In the genomic region with DNA sequence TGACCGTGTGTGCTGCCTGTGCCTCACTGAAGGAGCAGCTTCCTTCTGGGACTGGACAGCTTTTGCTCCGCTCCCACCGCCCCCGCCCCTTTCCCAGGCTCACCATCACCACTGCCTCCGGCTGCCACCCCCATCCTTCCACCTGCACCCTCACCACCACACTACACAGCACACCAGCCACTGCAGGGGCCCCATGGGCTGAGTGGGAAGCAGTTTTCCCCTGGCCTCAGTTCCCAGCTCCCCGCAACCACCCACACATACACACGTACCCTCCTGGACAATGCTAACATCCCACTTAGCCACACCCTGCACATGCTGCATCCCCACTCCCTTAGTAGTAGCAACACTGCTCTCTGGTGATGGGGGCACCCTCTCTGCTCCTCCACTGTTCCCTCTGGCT, we compare ENCODE assay signal across 1 cellular context.
TF ChIP-seq lines count a peak whose summit lies in the region.

No MANE protein-coding gene starts in this region.

TF ChIP-seq in GM12878, 131 proteins besides CTCF, POLR2A, EP300 and RAD21:
- TF ChIP-seq PKNOX1 (IDR thresholded peaks at IDR 0.05) (no peak), SKIL (IDR thresholded peaks at IDR 0.05; ENCODE audit: low read depth, poor library complexity, severe bottlenecking) (no peak), BCL11A (IDR thresholded peaks at IDR 0.05; ENCODE audit: low read depth, low read length) (no peak), POU2F2 (IDR thresholded peaks at IDR 0.05; ENCODE audit: borderline replicate concordance, low read depth, low read length) (no peak), CBX3 (IDR thresholded peaks at IDR 0.05; ENCODE audit: borderline replicate concordance, low read depth) (no peak), ZSCAN29 (IDR thresholded peaks at IDR 0.05) (no peak), TCF7 (IDR thresholded peaks at IDR 0.05; ENCODE audit: borderline replicate concordance) (no peak), IKZF2 (IDR thresholded peaks at IDR 0.05) (no peak), MEF2B (IDR thresholded peaks at IDR 0.05; ENCODE audit: partially characterized antibody, poor library complexity, severe bottlenecking) (no peak), RB1 (IDR thresholded peaks at IDR 0.05; ENCODE audit: borderline replicate concordance) (no peak), MTA3 (IDR thresholded peaks at IDR 0.05; ENCODE audit: borderline replicate concordance, low read length) (no peak), NBN (IDR thresholded peaks at IDR 0.05) (no peak), NFYA (IDR thresholded peaks at IDR 0.05; ENCODE audit: borderline replicate concordance, low read depth, low read length) (no peak), CBFB (IDR thresholded peaks at IDR 0.05; ENCODE audit: low read depth) (no peak), RAD51 (IDR thresholded peaks at IDR 0.05) (no peak)
